8 cellular contexts compared by ENCODE assay signal in genomic region chr6:32666420-32667300, GRCh38. TPM values are rescaled to one million over a fixed set of nuclear protein-coding genes. Genes with fewer than 3 reads are reported as not detected.
A peak's percentile ranks its signal among the peaks of the same experiment; 100 is the strongest.
DNase-seq lines count a peak whose midpoint lies in the region; ATAC-seq and TF ChIP-seq lines count a peak whose summit lies in the region.

TSS of gene HLA-DQB1 (minus strand) at chr6:32666657. CDS start at chr6:32666607, 50 bp downstream.

- H3K36me3 Mint-ChIP-seq in endodermal cell (ENCODE audit: low read depth) = no peaks in the 10 kb centered on the region

- TF ChIP-seq CTCF in endodermal cell (conservative IDR thresholded peaks at IDR 0.05) = no peak

- peak within 1 kb of the TSS; percentile 61 for H3K4me3 Mint-ChIP-seq in endodermal cell

- H3K4me1 ChIP-seq in endodermal cell (ENCODE audit: control insufficient read depth, insufficient read depth, low read length) = no peaks in the 10 kb centered on the region

- H3K27ac Mint-ChIP-seq in endodermal cell = no peak within 1 kb of the TSS

- peak within 1 kb of the TSS; percentile 20 for H3K9ac ChIP-seq in endodermal cell (ENCODE audit: extremely low read depth, low read length, poor library complexity, severe bottlenecking)

- in situ Hi-C loops in KBM-7 (cut with MboI; ENCODE audit: low pct_unique_long_range_greater_than_20kb, low sequenced_read_pairs) = no loop called here

- no peaks in the 10 kb centered on the region for H3K27me3 ChIP-seq in endodermal cell (ENCODE audit: control insufficient read depth, insufficient read depth, low read length, poor library complexity, severe bottlenecking)

- H3K27me3 Mint-ChIP-seq in endodermal cell (ENCODE audit: insufficient read depth) = peaks cover 42% of the 10 kb centered on the region

- peak; percentile 93 for DNase-seq in KBM-7
- DNase-seq in activated CD4-positive, alpha-beta T cell treated with anti-CD3 and anti-CD28 coated beads, Interleukin-2, amount 50 U/mL, for 1 hour = peak; percentile 25
- DNase-seq in endodermal cell = peak; percentile 80
- peak; percentile 6 for DNase-seq in myocyte (ENCODE audit: low read depth)
- DNase-seq in NCI-H1105 treated with DMSO at 0.1 percent for 48 hours (lab: John Stamatoyannopoulos, UW) = no peak
- no peak for DNase-seq in NCI-H345 treated with DMSO at 0.1 percent for 48 hours (lab: John Stamatoyannopoulos, UW; ENCODE audit: unreplicated experiment)

- H3K9me3 Mint-ChIP-seq in endodermal cell = peaks cover 3% of the 10 kb centered on the region

- no peaks in the 10 kb centered on the region for H3K4me1 Mint-ChIP-seq in endodermal cell

- ATAC-seq in GM21423 (IDR thresholded peaks at IDR 0.05; ENCODE audit: unreplicated experiment) = peak; percentile 57

- H3K36me3 ChIP-seq in endodermal cell (ENCODE audit: control insufficient read depth, insufficient read depth, low read length) = no peaks in the 10 kb centered on the region

- H3K9me3 ChIP-seq in endodermal cell (ENCODE audit: control insufficient read depth, low read length) = peaks cover 2% of the 10 kb centered on the region

- H3K4me3 ChIP-seq in GM08714 (ENCODE audit: low read length) = peak within 1 kb of the TSS; percentile 80
- peak within 1 kb of the TSS; percentile 86 for H3K4me3 ChIP-seq in endodermal cell (ENCODE audit: low read length)

- H3K27ac ChIP-seq in endodermal cell (ENCODE audit: low read depth, low read length) = no peak within 1 kb of the TSS

- WGBS in endodermal cell (ENCODE audit: insufficient coverage in 1 of 2, insufficient read length in 1 of 2), 2 experiments = 24 to 33% methylated on average over 13 to 15 of the region's 16 CpGs

RNA-seq across cellular contexts. Expression of gene HLA-DQB1, which starts in this region (rescaled TPM):
- total RNA-seq in endodermal cell = 10 to 100 TPM in 1 of 2 donors, 1 to 10 TPM in 1; 2.2 to 11.1 TPM
- polyA plus RNA-seq in endodermal cell (2013, experiment 1 of 2) = 4.8 TPM
- polyA plus RNA-seq in endodermal cell (2013, experiment 2 of 2) = 5.9 TPM
- total RNA-seq in myocyte = not detected in 2 replicates
- polyA plus RNA-seq in myocyte (2012) = not detected

Comparison
In these comparisons a context has a peak if more than half of its experiments do, and no peak if none do; other contexts are left out.
1. Peak in DNase-seq in myocyte; RNA of the gene not detected or under 1 TPM.
2. DNase-seq: peak in KBM-7 (single experiment), activated CD4-positive, alpha-beta T cell treated with anti-CD3 and anti-CD28 coated beads, Interleukin-2, amount 50 U/mL, for 1 hour (single experiment) and endodermal cell (single experiment); none in NCI-H1105 treated with DMSO at 0.1 percent for 48 hours (single experiment) and NCI-H345 treated with DMSO at 0.1 percent for 48 hours (single experiment).